Comparison of ENCODE assay signal across 1 cellular context in the genomic region with DNA sequence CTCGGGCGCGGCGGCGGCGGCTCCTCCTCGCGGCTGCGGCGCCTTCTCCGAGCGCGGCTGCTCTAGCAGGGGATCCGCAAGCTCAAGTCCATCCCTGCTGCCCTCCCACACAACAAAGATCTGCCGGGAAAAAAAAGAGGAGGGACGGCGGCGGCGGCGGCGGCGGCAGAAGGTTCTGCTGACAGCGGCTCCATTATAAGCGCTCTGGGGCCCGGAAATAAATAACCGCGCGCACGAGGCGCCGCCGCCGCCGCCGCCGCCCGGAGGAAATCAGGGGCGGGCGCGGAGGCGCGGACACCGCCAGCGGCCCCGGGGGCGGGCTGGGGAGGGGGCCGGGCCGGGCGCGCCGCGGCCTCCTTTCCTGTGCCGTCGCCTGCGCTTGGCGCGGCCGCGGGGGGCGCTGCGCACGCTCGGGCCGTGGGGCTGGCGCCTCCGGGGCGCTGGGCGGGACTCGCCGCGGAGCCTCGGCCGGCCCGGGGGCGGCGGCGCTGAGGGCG.
TF ChIP-seq lines count a peak whose summit lies in the region.

A gene (minus strand): TSS at position 206 of the 497 bp plus-strand sequence. CDS start 331 bp downstream, outside the sequence.

TF ChIP-seq in HCT116, 20 proteins besides CTCF, POLR2A, EP300 and RAD21:
- TF ChIP-seq ZFX (IDR thresholded peaks at IDR 0.05) (no peak), TCF7L2 (IDR thresholded peaks at IDR 0.05; ENCODE audit: borderline replicate concordance, extremely low read depth, insufficient read depth, insufficient read length) (peak; percentile 28), ZNF274 (IDR thresholded peaks at IDR 0.05; ENCODE audit: low read depth, low read length) (no peak), POLR2AphosphoS5 (IDR thresholded peaks at IDR 0.05; ENCODE audit: low read depth, low read length) (peak; percentile 39; the same call in 1 of the 2 replicates)
- TF ChIP-seq, protein P1, sequence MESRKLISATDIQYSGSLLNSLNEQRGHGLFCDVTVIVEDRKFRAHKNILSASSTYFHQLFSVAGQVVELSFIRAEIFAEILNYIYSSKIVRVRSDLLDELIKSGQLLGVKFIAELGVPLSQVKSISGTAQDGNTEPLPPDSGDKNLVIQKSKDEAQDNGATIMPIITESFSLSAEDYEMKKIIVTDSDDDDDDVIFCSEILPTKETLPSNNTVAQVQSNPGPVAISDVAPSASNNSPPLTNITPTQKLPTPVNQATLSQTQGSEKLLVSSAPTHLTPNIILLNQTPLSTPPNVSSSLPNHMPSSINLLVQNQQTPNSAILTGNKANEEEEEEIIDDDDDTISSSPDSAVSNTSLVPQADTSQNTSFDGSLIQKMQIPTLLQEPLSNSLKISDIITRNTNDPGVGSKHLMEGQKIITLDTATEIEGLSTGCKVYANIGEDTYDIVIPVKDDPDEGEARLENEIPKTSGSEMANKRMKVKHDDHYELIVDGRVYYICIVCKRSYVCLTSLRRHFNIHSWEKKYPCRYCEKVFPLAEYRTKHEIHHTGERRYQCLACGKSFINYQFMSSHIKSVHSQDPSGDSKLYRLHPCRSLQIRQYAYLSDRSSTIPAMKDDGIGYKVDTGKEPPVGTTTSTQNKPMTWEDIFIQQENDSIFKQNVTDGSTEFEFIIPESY (IDR thresholded peaks at IDR 0.05; ENCODE audit: extremely low read depth, insufficient replicate concordance, low read length), result no peak
